In genomic region chr13:67943116-67943515, GRCh38 we compare ENCODE assay signal across 15 cellular contexts.
DNase-seq lines count a peak whose midpoint lies in the region; TF ChIP-seq lines count a peak whose summit lies in the region.
"Had no signal": no experiment of that assay in that cellular context is flagged by ENCODE, and none has a peak within 500 bp of the region (broad histone marks: within the 10 kb centered on the region; RNA-seq: fewer than 3 reads in every experiment).

No MANE protein-coding gene starts in this region.

- TF ChIP-seq CTCF in BE2C (IDR thresholded peaks at IDR 0.05; ENCODE audit: low read depth, low read length), result no peak
- TF ChIP-seq CTCF in fibroblast of lung (conservative IDR thresholded peaks at IDR 0.05 in 1 of 2, IDR thresholded peaks at IDR 0.05 in 1 of 2; ENCODE audit: low read depth in 1 of 2, low read length in 2 of 2), result no peak
- TF ChIP-seq CTCF in MM.1S (IDR thresholded peaks at IDR 0.05; ENCODE audit: low read length), result no peak
- TF ChIP-seq CTCF in colonic mucosa (IDR thresholded peaks at IDR 0.05), result no peak

- H3K9me2 ChIP-seq in MM.1S (replicated peaks; ENCODE audit: insufficient read depth, low read length) (no peaks in the 10 kb centered on the region), GM23248 (ENCODE audit: insufficient read depth) (no peaks in the 10 kb centered on the region)

- CTCF ChIA-PET in HEK293T (lab: Yijun Ruan, JAX), result no interaction called here

- no peak overlapping the region for H3K9ac ChIP-seq in fibroblast of lung (ENCODE audit: insufficient read depth, low read length)
- no peak overlapping the region for H3K9ac ChIP-seq in MM.1S (ENCODE audit: low read length)
- H3K9ac ChIP-seq in colonic mucosa (ENCODE audit: low read depth in 2 of 2, low read length in 2 of 2), result no peak overlapping the region
- H3K9ac ChIP-seq in GM23248, result no peak overlapping the region

- in situ Hi-C loops in GM23248 (cut with MboI), result no loop called here

- H3F3A ChIP-seq in MM.1S (ENCODE audit: insufficient read depth, low read length), result no peaks in the 10 kb centered on the region
- H3F3A ChIP-seq in GM23248 (ENCODE audit: insufficient read depth), result no peaks in the 10 kb centered on the region

- H3K4me2 ChIP-seq in fibroblast of lung (ENCODE audit: extremely low read depth, insufficient read depth, low read length) (no peak overlapping the region), MM.1S (ENCODE audit: low read depth, low read length) (no peak overlapping the region), GM23248 (ENCODE audit: unreplicated experiment) (no peak overlapping the region)

- 18 to 21% methylated on average over 4 of the region's 4 CpGs for WGBS in GM23248 (ENCODE audit: low coverage in 1 of 2, low lambda C conversion rate in 2 of 2, missing lambda C conversion rate in 2 of 2), 2 experiments

- H3K79me2 ChIP-seq in fibroblast of lung (ENCODE audit: control insufficient read depth, insufficient read depth, low read length) (no peaks in the 10 kb centered on the region), MM.1S (ENCODE audit: low read length) (no peaks in the 10 kb centered on the region), GM23248 (ENCODE audit: insufficient read depth) (no peaks in the 10 kb centered on the region)

- peaks cover 22% of the 10 kb centered on the region for H3K4me1 ChIP-seq in BE2C
- H3K4me1 ChIP-seq in fibroblast of lung (ENCODE audit: control insufficient read depth, extremely low read depth, insufficient read depth, low read length), result no peaks in the 10 kb centered on the region
- H3K4me1 ChIP-seq in MM.1S (ENCODE audit: low read length), result no peaks in the 10 kb centered on the region
- no peaks in the 10 kb centered on the region for H3K4me1 ChIP-seq in colonic mucosa
- H3K4me1 ChIP-seq in GM23248 (ENCODE audit: insufficient read depth), result no peaks in the 10 kb centered on the region
- H3K4me1 ChIP-seq: HAP-1 had no signal

- POLR2A ChIA-PET in HEK293T (lab: Yijun Ruan, JAX), result no interaction called here

- H3K9me3 ChIP-seq in BE2C, result no peaks in the 10 kb centered on the region
- no peaks in the 10 kb centered on the region for H3K9me3 ChIP-seq in fibroblast of lung (ENCODE audit: control insufficient read depth, insufficient read depth, low read depth, low read length)
- no peaks in the 10 kb centered on the region for H3K9me3 ChIP-seq in MM.1S (replicated peaks; ENCODE audit: insufficient read depth, low read length)
- no peaks in the 10 kb centered on the region for H3K9me3 ChIP-seq in colonic mucosa
- H3K9me3 ChIP-seq in GM23248 (ENCODE audit: low read depth), result no peaks in the 10 kb centered on the region
- H3K9me3 ChIP-seq: HAP-1 had no signal

- DNase-seq in BE2C, result no peak
- no peak for DNase-seq in HEK293T (ENCODE audit: extremely low spot score)
- peak; percentile 15 to 53 for DNase-seq in fibroblast of lung (ENCODE audit: low read depth in 2 of 2)
- DNase-seq in iris pigment epithelial cell (ENCODE audit: low read depth), result peak; percentile 1
- no peak for DNase-seq in MM.1S
- no peak for DNase-seq in colonic mucosa
- DNase-seq in GM23248, result no peak
- DNase-seq in putamen (ENCODE audit: low spot score), result no peak
- DNase-seq: ACHN; CD8-positive, alpha-beta T cell; COR-L47; DMS153; DND-41; GF-D8 had no signal

- intact Hi-C loops in colonic mucosa (cut with DNase I), result no loop called here

- H3K27ac ChIP-seq in fibroblast of lung (ENCODE audit: insufficient read depth, low read length) (no peak overlapping the region), MM.1S (ENCODE audit: low read length) (no peak overlapping the region), colonic mucosa (no peak overlapping the region), GM23248 (no peak overlapping the region)

- no peaks in the 10 kb centered on the region for H3K27me3 ChIP-seq in BE2C
- H3K27me3 ChIP-seq in fibroblast of lung (ENCODE audit: control insufficient read depth, insufficient read depth, low read length), result no peaks in the 10 kb centered on the region
- no peaks in the 10 kb centered on the region for H3K27me3 ChIP-seq in MM.1S (replicated peaks; ENCODE audit: insufficient read depth, low read length)
- no peaks in the 10 kb centered on the region for H3K27me3 ChIP-seq in colonic mucosa
- no peaks in the 10 kb centered on the region for H3K27me3 ChIP-seq in GM23248 (replicated peaks; ENCODE audit: insufficient read depth)

- H3K4me3 ChIP-seq in BE2C (ENCODE audit: low read depth, low read length) (peak overlapping the region; percentile 20; the same call in 1 of the 2 replicates), fibroblast of lung (replicated peaks in 1 of 4; ENCODE audit: control extremely low read depth in 1 of 4, insufficient read depth in 1 of 4, low read depth in 3 of 4, low read length in 4 of 4) (no peak overlapping the region), MM.1S (ENCODE audit: low read length) (no peak overlapping the region), colonic mucosa (no peak overlapping the region), GM23248 (no peak overlapping the region)
- H3K4me3 ChIP-seq: HAP-1 had no signal

- H2AFZ ChIP-seq in fibroblast of lung (ENCODE audit: low read length) (no peak overlapping the region), MM.1S (ENCODE audit: low read length) (no peak overlapping the region), GM23248 (no peak overlapping the region)

- H3K36me3 ChIP-seq in BE2C (no peaks in the 10 kb centered on the region), fibroblast of lung (ENCODE audit: control insufficient read depth, insufficient read depth, low read length) (no peaks in the 10 kb centered on the region), MM.1S (replicated peaks; ENCODE audit: insufficient read depth, low read length) (no peaks in the 10 kb centered on the region), colonic mucosa (no peaks in the 10 kb centered on the region), GM23248 (ENCODE audit: low read depth) (no peaks in the 10 kb centered on the region)
- H3K36me3 ChIP-seq: HAP-1 had no signal

- no peaks in the 10 kb centered on the region for H4K20me1 ChIP-seq in fibroblast of lung (ENCODE audit: control insufficient read depth, extremely low read depth, insufficient read depth, low read length)
- H4K20me1 ChIP-seq in MM.1S (ENCODE audit: insufficient read depth, low read length), result no peaks in the 10 kb centered on the region
- no peaks in the 10 kb centered on the region for H4K20me1 ChIP-seq in GM23248 (ENCODE audit: insufficient read depth)

TF ChIP-seq in HEK293T, 16 proteins besides CTCF, POLR2A, EP300 and RAD21:
- TF ChIP-seq ARNT (IDR thresholded peaks at IDR 0.05), result 0 out of 2 replicates have a peak, but pooled peaks have one; percentile 18
- TF ChIP-seq ZNF384 (IDR thresholded peaks at IDR 0.05), result no peak

Comparison
In these comparisons a context has a peak if more than half of its experiments do, and no peak if none do; other contexts are left out.
1. DNase-seq: peak in fibroblast of lung (2 of 2) and iris pigment epithelial cell (single experiment); none in BE2C (single experiment), HEK293T (single experiment), MM.1S (single experiment), colonic mucosa (single experiment), GM23248 (single experiment) and putamen (single experiment).